ENCODE assay signal across 8 cellular contexts in genomic region chr18:34322365-34323289, GRCh38.
DNase-seq lines count a peak whose midpoint lies in the region; ATAC-seq, FAIRE-seq and TF ChIP-seq lines count a peak whose summit lies in the region.

No MANE protein-coding gene starts in this region.

- H3K4me1 ChIP-seq in A549: no peaks in the 10 kb centered on the region

- H3K27me3 Mint-ChIP-seq in brain (peaks cover 3% of the 10 kb centered on the region), type B pancreatic cell (no peaks in the 10 kb centered on the region)

- no peak for TF ChIP-seq EP300 in A549 (IDR thresholded peaks at IDR 0.05)

- DNase-seq in A549 (ENCODE audit: low read depth in 1 of 2, low spot score in 1 of 2): peak in 1 of 2 experiments; percentile 51
- DNase-seq in NCI-H460 (ENCODE audit: extremely low read depth, low read depth): peak; percentile 33
- DNase-seq in kidney epithelial cell (ENCODE audit: low read depth): peak; percentile 14
- DNase-seq in type B pancreatic cell (ENCODE audit: extremely low spot score, unreplicated experiment): no peak
- no peak for DNase-seq in activated CD4-positive, CD25-positive, alpha-beta regulatory T cell (lab: John Stamatoyannopoulos, UW)

- no peak overlapping the region for H3K4me2 ChIP-seq in A549

- no peak for FAIRE-seq in A549 (lab: Jason Lieb, UNC)

- no peaks in the 10 kb centered on the region for H3K27me3 ChIP-seq in kidney epithelial cell (ENCODE audit: control insufficient read depth, insufficient read depth, low read length)

- H3K4me3 Mint-ChIP-seq in brain (peak overlapping the region in 4 of 5 experiments; percentile 13 to 52 (median 26)), type B pancreatic cell (no peak overlapping the region)

- H3K9me3 Mint-ChIP-seq in brain (peaks cover 0 to 20% (median 6%) of the 10 kb centered on the region in 5 experiments), type B pancreatic cell (no peaks in the 10 kb centered on the region)

- H3K27ac Mint-ChIP-seq in brain (no peak overlapping the region), type B pancreatic cell (no peak overlapping the region)

- 3% methylated on average over 16 of the region's 16 CpGs for WGBS in A549 (ENCODE audit: missing lambda C conversion rate)

- CTCF ChIA-PET in A549 (lab: Yijun Ruan, JAX): interaction anchor here (1.4 to 3.0 kb wide), 4 partner anchors 10 to 1092 kb away, joined by 3 to 11 read pairs (median 4); no protein-coding TSS in a partner anchor

- POLR2A ChIA-PET in A549 (lab: Yijun Ruan, JAX): no interaction called here

- TF ChIP-seq POLR2A in A549 (IDR thresholded peaks at IDR 0.05; ENCODE audit: low read length): no peak

- H3K27ac ChIP-seq in A549: no peak overlapping the region

- H3K4me3 ChIP-seq in A549 (no peak overlapping the region), kidney epithelial cell (ENCODE audit: low read depth, low read length) (no peak overlapping the region)

- H3K36me3 Mint-ChIP-seq in brain (no peaks in the 10 kb centered on the region), type B pancreatic cell (no peaks in the 10 kb centered on the region)

- no peaks in the 10 kb centered on the region for H3K36me3 ChIP-seq in kidney epithelial cell (ENCODE audit: control insufficient read depth, insufficient read depth, low read length)

- no peak for ATAC-seq in A549
- ATAC-seq in GM18519 (IDR thresholded peaks at IDR 0.05; ENCODE audit: low FRiP score, unreplicated experiment): peak; percentile 31
- ATAC-seq in HG03095 (IDR thresholded peaks at IDR 0.05; ENCODE audit: unreplicated experiment): peak; percentile 52

- TF ChIP-seq CTCF in A549 (IDR thresholded peaks at IDR 0.05): peak; percentile 29; the same call in 2 of the 3 replicates
- peak; percentile 97 for TF ChIP-seq CTCF in brain (conservative IDR thresholded peaks at IDR 0.05)
- peak; percentile 88 for TF ChIP-seq CTCF in kidney epithelial cell (IDR thresholded peaks at IDR 0.05; ENCODE audit: insufficient read depth, low read length, poor library complexity, severe bottlenecking)
- peak; percentile 90 for TF ChIP-seq CTCF in type B pancreatic cell (conservative IDR thresholded peaks at IDR 0.05)

- TF ChIP-seq RAD21 in A549 (conservative IDR thresholded peaks at IDR 0.05 in 1 of 2, IDR thresholded peaks at IDR 0.05 in 1 of 2): peak; percentile 18 to 53; a peak in 3 of 5 replicates

- no peaks in the 10 kb centered on the region for H3K9me3 ChIP-seq in A549

- H3K4me1 Mint-ChIP-seq in brain (peaks cover 32% of the 10 kb centered on the region), type B pancreatic cell (ENCODE audit: unreplicated experiment) (peaks cover 5% of the 10 kb centered on the region)

TF ChIP-seq in A549, 52 proteins besides CTCF, POLR2A, EP300 and RAD21:
- 0 out of 3 replicates have a peak, but pooled peaks have one; percentile 8 for TF ChIP-seq SMC3 (IDR thresholded peaks at IDR 0.05)
- TF ChIP-seq, protein P1, sequence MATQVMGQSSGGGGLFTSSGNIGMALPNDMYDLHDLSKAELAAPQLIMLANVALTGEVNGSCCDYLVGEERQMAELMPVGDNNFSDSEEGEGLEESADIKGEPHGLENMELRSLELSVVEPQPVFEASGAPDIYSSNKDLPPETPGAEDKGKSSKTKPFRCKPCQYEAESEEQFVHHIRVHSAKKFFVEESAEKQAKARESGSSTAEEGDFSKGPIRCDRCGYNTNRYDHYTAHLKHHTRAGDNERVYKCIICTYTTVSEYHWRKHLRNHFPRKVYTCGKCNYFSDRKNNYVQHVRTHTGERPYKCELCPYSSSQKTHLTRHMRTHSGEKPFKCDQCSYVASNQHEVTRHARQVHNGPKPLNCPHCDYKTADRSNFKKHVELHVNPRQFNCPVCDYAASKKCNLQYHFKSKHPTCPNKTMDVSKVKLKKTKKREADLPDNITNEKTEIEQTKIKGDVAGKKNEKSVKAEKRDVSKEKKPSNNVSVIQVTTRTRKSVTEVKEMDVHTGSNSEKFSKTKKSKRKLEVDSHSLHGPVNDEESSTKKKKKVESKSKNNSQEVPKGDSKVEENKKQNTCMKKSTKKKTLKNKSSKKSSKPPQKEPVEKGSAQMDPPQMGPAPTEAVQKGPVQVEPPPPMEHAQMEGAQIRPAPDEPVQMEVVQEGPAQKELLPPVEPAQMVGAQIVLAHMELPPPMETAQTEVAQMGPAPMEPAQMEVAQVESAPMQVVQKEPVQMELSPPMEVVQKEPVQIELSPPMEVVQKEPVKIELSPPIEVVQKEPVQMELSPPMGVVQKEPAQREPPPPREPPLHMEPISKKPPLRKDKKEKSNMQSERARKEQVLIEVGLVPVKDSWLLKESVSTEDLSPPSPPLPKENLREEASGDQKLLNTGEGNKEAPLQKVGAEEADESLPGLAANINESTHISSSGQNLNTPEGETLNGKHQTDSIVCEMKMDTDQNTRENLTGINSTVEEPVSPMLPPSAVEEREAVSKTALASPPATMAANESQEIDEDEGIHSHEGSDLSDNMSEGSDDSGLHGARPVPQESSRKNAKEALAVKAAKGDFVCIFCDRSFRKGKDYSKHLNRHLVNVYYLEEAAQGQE (IDR thresholded peaks at IDR 0.05): no peak

Comparison
In these comparisons a context has a peak if more than half of its experiments do, and no peak if none do; other contexts are left out.
1. ATAC-seq: peak in GM18519 (single experiment) and HG03095 (single experiment); none in A549 (0 of 2).
2. DNase-seq: peak in NCI-H460 (single experiment) and kidney epithelial cell (single experiment); none in type B pancreatic cell (single experiment) and activated CD4-positive, CD25-positive, alpha-beta regulatory T cell (0 of 4).
3. CTCF ChIP-seq: peak in every context shown above with its lines; median percentile 97 in brain; 90 in type B pancreatic cell; 88 in kidney epithelial cell; 29 in A549.